Comparison of ENCODE assay signal across 8 cellular contexts in genomic region chr1:223142795-223143759, GRCh38. TPM values are rescaled to one million over a fixed set of nuclear protein-coding genes. Genes with fewer than 3 reads are reported as not detected.
DNase-seq lines count a peak whose midpoint lies in the region; ATAC-seq, FAIRE-seq and TF ChIP-seq lines count a peak whose summit lies in the region.

Gene TLR5 (minus strand): TSS chr1:223143248. CDS start chr1:223113031, 30,217 bp downstream.

- intact Hi-C loops in dorsolateral prefrontal cortex (cut with DNase I), result no loop called here

- no peaks in the 10 kb centered on the region for H3K36me3 ChIP-seq in BE2C
- H3K36me3 ChIP-seq in lung (ENCODE audit: control insufficient read depth in 2 of 2, insufficient read depth in 2 of 2, low read length in 2 of 2), result no peaks in the 10 kb centered on the region

- H3K9me3 ChIP-seq in BE2C (no peaks in the 10 kb centered on the region), lung (ENCODE audit: control insufficient read depth in 2 of 2, insufficient read depth in 1 of 2, low read length in 1 of 2) (no peaks in the 10 kb centered on the region)

- H3K27me3 ChIP-seq in BE2C (no peaks in the 10 kb centered on the region), dorsolateral prefrontal cortex (peaks cover 0 to 44% (median 0%) of the 10 kb centered on the region in 45 donors), lung (ENCODE audit: control insufficient read depth, insufficient read depth) (no peaks in the 10 kb centered on the region)

- WGBS in lung, 2 donors, result 5 to 9% methylated on average over 58 to 65 of the region's 65 CpGs

- H3K4me1 ChIP-seq in BE2C, result no peaks in the 10 kb centered on the region
- H3K4me1 ChIP-seq in lung (ENCODE audit: control insufficient read depth in 2 of 2, insufficient read depth in 2 of 2, low read length in 2 of 2), result peaks cover 0 to 16% of the 10 kb centered on the region in 2 donors

- H3K4me3 ChIP-seq in BE2C (ENCODE audit: low read depth, low read length) (peak within 1 kb of the TSS; percentile 65), dorsolateral prefrontal cortex (peak within 1 kb of the TSS; percentile 28 to 84 (median 66)), lung (peak within 1 kb of the TSS; percentile 51)

- peak; percentile 77 for FAIRE-seq in GM19239 (lab: Jason Lieb, UNC)

- DNase-seq in BE2C (peak; percentile 88), GM19239 (ENCODE audit: insufficient read length, low spot score) (peak; percentile 80), NCI-H510A (lab: John Stamatoyannopoulos, UW) (peak; percentile 88), dorsolateral prefrontal cortex (peak in 9 of 10 donors; percentile 43 to 81 (median 61)), lung (ENCODE audit: low spot score) (peak; percentile 90)
- DNase-seq in activated CD4-positive, alpha-beta T cell treated with anti-CD3 and anti-CD28 coated beads, Interleukin-2, amount 50 U/mL, for 4 hours, result peak; percentile 86 to 89
- DNase-seq in stimulated activated CD4-positive, alpha-beta T cell treated with anti-CD3 and anti-CD28 coated beads, TNF-alpha, amount 100 ng/mL, for 4 hours (ENCODE audit: low read depth in 3 of 3), result peak; percentile 85 to 87 (median 87)

- peak; percentile 92 for ATAC-seq in HG03432 (IDR thresholded peaks at IDR 0.05; ENCODE audit: unreplicated experiment)
- peak; percentile 96 for ATAC-seq in lung (ENCODE audit: insufficient read depth, low FRiP score)

- H3K27ac ChIP-seq in dorsolateral prefrontal cortex (peak within 1 kb of the TSS in 35 of 59 donors; percentile 1 to 74 (median 45)), lung (ENCODE audit: low read depth in 1 of 2, low read length in 1 of 2) (peak within 1 kb of the TSS in 1 of 2 donors; percentile 68)

- peak; percentile 82 for TF ChIP-seq CTCF in BE2C (IDR thresholded peaks at IDR 0.05; ENCODE audit: low read depth, low read length)
- peak in 55 of 56 donors; percentile 19 to 74 (median 56) for TF ChIP-seq CTCF in dorsolateral prefrontal cortex (IDR thresholded peaks at IDR 0.05 in 54 of 56, conservative IDR thresholded peaks at IDR 0.05 in 2 of 56; ENCODE audit: low read depth in 1 of 56, partially characterized antibody in 56 of 56)
- peak; percentile 17 for TF ChIP-seq CTCF in lung (IDR thresholded peaks at IDR 0.05; ENCODE audit: control extremely low read depth, extremely low read depth)

RNA-seq across cellular contexts. Expression of gene TLR5, which starts in this region (rescaled TPM):
- 0.20 TPM for polyA plus RNA-seq in BE2C (2012; ENCODE audit: insufficient read depth, insufficient read length, low read depth)
- 10 to 100 TPM in 6 of 120 experiments, 1 to 10 TPM in 114; 1.0 to 14.6 (median 4.0) TPM for total RNA-seq in dorsolateral prefrontal cortex
- total RNA-seq in lung, result 10 to 100 TPM; 14.2 to 21.2 TPM
- 10 to 100 TPM in 1 of 2 donors, 1 to 10 TPM in 1; 3.0 to 23.6 TPM for polyA plus RNA-seq in lung

Comparison
In these comparisons a context has a peak if more than half of its experiments do, and no peak if none do; other contexts are left out.
1. CTCF ChIP-seq: peak in every context shown above with its lines; median percentile 82 in BE2C; 56 in dorsolateral prefrontal cortex; 17 in lung.